Comparison of ENCODE assay signal across 1 cellular context in genomic region chrX:80511969-80512760, GRCh38.
TF ChIP-seq lines count a peak whose summit lies in the region.

No MANE protein-coding gene starts in this region.

TF ChIP-seq in K562, 482 proteins besides CTCF, POLR2A, EP300 and RAD21 (continued from another document and continues in another):
- TF ChIP-seq GTF3C2 (IDR thresholded peaks at IDR 0.05; ENCODE audit: borderline replicate concordance, extremely low read depth, insufficient read length), result no peak
- TF ChIP-seq HMG20A (CRISPR knock-in tag; conservative IDR thresholded peaks at IDR 0.05), result no peak
- no peak for TF ChIP-seq MCM3 (IDR thresholded peaks at IDR 0.05)
- no peak for TF ChIP-seq SNAPC5 (CRISPR knock-in tag; IDR thresholded peaks at IDR 0.05)
- TF ChIP-seq CHD4 (IDR thresholded peaks at IDR 0.05; ENCODE audit: insufficient read depth, insufficient replicate concordance, low read depth, low read length, poor library complexity, severe bottlenecking), result no peak
- peak; percentile 78 for TF ChIP-seq POLR2AphosphoS5 (IDR thresholded peaks at IDR 0.05; ENCODE audit: control insufficient read depth, insufficient read depth, low read depth, low read length)
- TF ChIP-seq IRF9 (tag; IDR thresholded peaks at IDR 0.05), result no peak
- 0 out of 2 replicates have a peak, but pooled peaks have one; percentile 26 for TF ChIP-seq ZKSCAN8 (CRISPR knock-in tag; IDR thresholded peaks at IDR 0.05)
- TF ChIP-seq MTF1 (CRISPR knock-in tag; IDR thresholded peaks at IDR 0.05; ENCODE audit: borderline replicate concordance), result no peak
- TF ChIP-seq ZNF696 (CRISPR knock-in tag; conservative IDR thresholded peaks at IDR 0.05), result no peak
- TF ChIP-seq, protein P1, sequence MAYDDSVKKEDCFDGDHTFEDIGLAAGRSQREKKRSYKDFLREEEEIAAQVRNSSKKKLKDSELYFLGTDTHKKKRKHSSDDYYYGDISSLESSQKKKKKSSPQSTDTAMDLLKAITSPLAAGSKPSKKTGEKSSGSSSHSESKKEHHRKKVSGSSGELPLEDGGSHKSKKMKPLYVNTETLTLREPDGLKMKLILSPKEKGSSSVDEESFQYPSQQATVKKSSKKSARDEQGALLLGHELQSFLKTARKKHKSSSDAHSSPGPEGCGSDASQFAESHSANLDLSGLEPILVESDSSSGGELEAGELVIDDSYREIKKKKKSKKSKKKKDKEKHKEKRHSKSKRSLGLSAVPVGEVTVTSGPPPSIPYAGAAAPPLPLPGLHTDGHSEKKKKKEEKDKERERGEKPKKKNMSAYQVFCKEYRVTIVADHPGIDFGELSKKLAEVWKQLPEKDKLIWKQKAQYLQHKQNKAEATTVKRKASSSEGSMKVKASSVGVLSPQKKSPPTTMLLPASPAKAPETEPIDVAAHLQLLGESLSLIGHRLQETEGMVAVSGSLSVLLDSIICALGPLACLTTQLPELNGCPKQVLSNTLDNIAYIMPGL (CRISPR knock-in tag; IDR thresholded peaks at IDR 0.05), result no peak
- TF ChIP-seq, protein P2, sequence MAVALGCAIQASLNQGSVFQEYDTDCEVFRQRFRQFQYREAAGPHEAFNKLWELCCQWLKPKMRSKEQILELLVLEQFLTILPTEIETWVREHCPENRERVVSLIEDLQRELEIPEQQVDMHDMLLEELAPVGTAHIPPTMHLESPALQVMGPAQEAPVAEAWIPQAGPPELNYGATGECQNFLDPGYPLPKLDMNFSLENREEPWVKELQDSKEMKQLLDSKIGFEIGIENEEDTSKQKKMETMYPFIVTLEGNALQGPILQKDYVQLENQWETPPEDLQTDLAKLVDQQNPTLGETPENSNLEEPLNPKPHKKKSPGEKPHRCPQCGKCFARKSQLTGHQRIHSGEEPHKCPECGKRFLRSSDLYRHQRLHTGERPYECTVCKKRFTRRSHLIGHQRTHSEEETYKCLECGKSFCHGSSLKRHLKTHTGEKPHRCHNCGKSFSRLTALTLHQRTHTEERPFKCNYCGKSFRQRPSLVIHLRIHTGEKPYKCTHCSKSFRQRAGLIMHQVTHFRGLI (CRISPR knock-in tag; IDR thresholded peaks at IDR 0.05), result no peak
- TF ChIP-seq TEAD2 (tag; IDR thresholded peaks at IDR 0.05), result peak; percentile 91
- no peak for TF ChIP-seq AFF1 (IDR thresholded peaks at IDR 0.05; ENCODE audit: low read depth in 1 of 2, partially characterized antibody in 2 of 2)
- TF ChIP-seq ZFP91 (CRISPR knock-in tag; IDR thresholded peaks at IDR 0.05), result no peak
- TF ChIP-seq ZFPM2 (CRISPR knock-in tag; IDR thresholded peaks at IDR 0.05), result no peak
- no peak for TF ChIP-seq FOXA1 (IDR thresholded peaks at IDR 0.05; ENCODE audit: borderline replicate concordance)
- no peak for TF ChIP-seq CREBBP (IDR thresholded peaks at IDR 0.05; ENCODE audit: low read depth, low read length)
- TF ChIP-seq RFX5 (IDR thresholded peaks at IDR 0.05; ENCODE audit: low read depth, low read length), result no peak
- TF ChIP-seq LEF1 (IDR thresholded peaks at IDR 0.05), result peak; percentile 87
- TF ChIP-seq MTA1 (IDR thresholded peaks at IDR 0.05; ENCODE audit: borderline replicate concordance), result 0 out of 2 replicates have a peak, but pooled peaks have one; percentile 58
- peak; percentile 92 for TF ChIP-seq CTBP1 (IDR thresholded peaks at IDR 0.05; ENCODE audit: borderline replicate concordance)
- TF ChIP-seq HDAC8 (tag; IDR thresholded peaks at IDR 0.05), result no peak
- no peak for TF ChIP-seq SMAD3 (CRISPR knock-in tag; conservative IDR thresholded peaks at IDR 0.05)
- no peak for TF ChIP-seq CBX8 (IDR thresholded peaks at IDR 0.05; ENCODE audit: borderline replicate concordance, extremely low read depth, low read depth, low read length, poor library complexity, severe bottlenecking)
- TF ChIP-seq NR2F6 (CRISPR knock-in tag; IDR thresholded peaks at IDR 0.05), result no peak
- no peak for TF ChIP-seq RFX1 (IDR thresholded peaks at IDR 0.05)
- peak; percentile 67 to 78; a peak in 2 of 4 replicates for TF ChIP-seq RCOR1 (IDR thresholded peaks at IDR 0.05; ENCODE audit: borderline replicate concordance in 1 of 2, low read depth in 2 of 2, low read length in 2 of 2)
- no peak for TF ChIP-seq HCFC1 (IDR thresholded peaks at IDR 0.05; ENCODE audit: low read depth, low read length)
- TF ChIP-seq JUN (IDR thresholded peaks at IDR 0.05; ENCODE audit: borderline replicate concordance, low read depth, low read length), result no peak; the same call in 1 of the 2 replicates
- TF ChIP-seq JUN (CRISPR knock-in tag; IDR thresholded peaks at IDR 0.05; ENCODE audit: borderline replicate concordance), result no peak
- TF ChIP-seq RBM39 (optimal IDR thresholded peaks at IDR 0.05; ENCODE audit: low read depth, low read length), result no peak
- TF ChIP-seq ATF1 (CRISPR knock-in tag; IDR thresholded peaks at IDR 0.05), result no peak
- TF ChIP-seq ATF1 (tag; IDR thresholded peaks at IDR 0.05), result 0 out of 2 replicates have a peak, but pooled peaks have one; percentile 22
- no peak for TF ChIP-seq U2AF2 (optimal IDR thresholded peaks at IDR 0.05; ENCODE audit: low read depth, low read length)
- no peak for TF ChIP-seq MCM5 (IDR thresholded peaks at IDR 0.05; ENCODE audit: low read depth)
- peak; percentile 53; the same call in 1 of the 2 replicates for TF ChIP-seq BCOR (IDR thresholded peaks at IDR 0.05)
- no peak for TF ChIP-seq ZFP36 (IDR thresholded peaks at IDR 0.05; ENCODE audit: low read depth, low read length, partially characterized antibody)
- TF ChIP-seq SRSF7 (optimal IDR thresholded peaks at IDR 0.05; ENCODE audit: low read depth, low read length), result no peak
- TF ChIP-seq, protein P3, sequence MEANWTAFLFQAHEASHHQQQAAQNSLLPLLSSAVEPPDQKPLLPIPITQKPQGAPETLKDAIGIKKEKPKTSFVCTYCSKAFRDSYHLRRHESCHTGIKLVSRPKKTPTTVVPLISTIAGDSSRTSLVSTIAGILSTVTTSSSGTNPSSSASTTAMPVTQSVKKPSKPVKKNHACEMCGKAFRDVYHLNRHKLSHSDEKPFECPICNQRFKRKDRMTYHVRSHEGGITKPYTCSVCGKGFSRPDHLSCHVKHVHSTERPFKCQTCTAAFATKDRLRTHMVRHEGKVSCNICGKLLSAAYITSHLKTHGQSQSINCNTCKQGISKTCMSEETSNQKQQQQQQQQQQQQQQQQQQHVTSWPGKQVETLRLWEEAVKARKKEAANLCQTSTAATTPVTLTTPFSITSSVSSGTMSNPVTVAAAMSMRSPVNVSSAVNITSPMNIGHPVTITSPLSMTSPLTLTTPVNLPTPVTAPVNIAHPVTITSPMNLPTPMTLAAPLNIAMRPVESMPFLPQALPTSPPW (CRISPR knock-in tag; IDR thresholded peaks at IDR 0.05), result peak; percentile 61
- no peak for TF ChIP-seq ZNF518B (CRISPR knock-in tag; IDR thresholded peaks at IDR 0.05)
- TF ChIP-seq ZNF695 (CRISPR knock-in tag; IDR thresholded peaks at IDR 0.05), result no peak
